In genomic region chr3:194315088-194315964, GRCh38 we compare ENCODE assay signal across 8 cellular contexts. TPM values are rescaled to one million over a fixed set of nuclear protein-coding genes. Genes with fewer than 3 reads are reported as not detected.
DNase-seq lines count a peak whose midpoint lies in the region; ATAC-seq and TF ChIP-seq lines count a peak whose summit lies in the region.

No MANE protein-coding gene starts in this region.

- H4K20me1 ChIP-seq in HCT116 (ENCODE audit: insufficient read depth) (no peaks in the 10 kb centered on the region), MM.1S (ENCODE audit: insufficient read depth, low read length) (no peaks in the 10 kb centered on the region)

- TF ChIP-seq POLR2A in HCT116 (IDR thresholded peaks at IDR 0.05; ENCODE audit: borderline replicate concordance, extremely low read depth, insufficient read depth, insufficient read length): no peak
- peak; percentile 21 for TF ChIP-seq POLR2A in ovary (IDR thresholded peaks at IDR 0.05)

- TF ChIP-seq RAD21 in HCT116 (IDR thresholded peaks at IDR 0.05; ENCODE audit: low read depth): no peak

- 1% methylated on average over 53 to 54 of the region's 54 CpGs for WGBS in ovary, 3 donors
- WGBS in thymus: 4% methylated on average over 54 of the region's 54 CpGs

- no peaks in the 10 kb centered on the region for H3F3A ChIP-seq in MM.1S (ENCODE audit: insufficient read depth, low read length)

- H3K4me3 ChIP-seq in HCT116 (replicated peaks in 1 of 2; ENCODE audit: low read depth in 1 of 2, low read length in 2 of 2) (peak overlapping the region; percentile 37 to 51), MM.1S (ENCODE audit: low read length) (peak overlapping the region; percentile 66), ovary (peak overlapping the region; percentile 18), thymus (ENCODE audit: low read length) (peak overlapping the region; percentile 43)

- H3K79me2 ChIP-seq in HCT116 (ENCODE audit: insufficient read depth, low read length) (peaks cover 3% of the 10 kb centered on the region; the same call in 1 of the 2 replicates), MM.1S (ENCODE audit: low read length) (no peaks in the 10 kb centered on the region)

- ATAC-seq in HCT116: peak; percentile 87

- H3K36me3 ChIP-seq in HCT116 (ENCODE audit: control insufficient read depth in 1 of 2, insufficient read depth in 2 of 2, low read length in 2 of 2) (no peaks in the 10 kb centered on the region), MM.1S (replicated peaks; ENCODE audit: insufficient read depth, low read length) (no peaks in the 10 kb centered on the region), ovary (no peaks in the 10 kb centered on the region), thymus (ENCODE audit: control insufficient read depth, insufficient read depth) (no peaks in the 10 kb centered on the region)

- H3K4me1 ChIP-seq in HCT116 (ENCODE audit: control insufficient read depth in 1 of 2, insufficient read depth in 2 of 2, low read length in 2 of 2) (peaks cover 26 to 62% of the 10 kb centered on the region in 2 experiments), MM.1S (ENCODE audit: low read length) (peaks cover 6% of the 10 kb centered on the region), ovary (ENCODE audit: insufficient read depth) (peaks cover 11% of the 10 kb centered on the region), thymus (ENCODE audit: control insufficient read depth, insufficient read depth, low read length) (peaks cover 6% of the 10 kb centered on the region)

- no peaks in the 10 kb centered on the region for H3K27me3 ChIP-seq in HCT116 (ENCODE audit: insufficient read depth, low read length)
- H3K27me3 ChIP-seq in MM.1S (replicated peaks; ENCODE audit: insufficient read depth, low read length): no peaks in the 10 kb centered on the region
- H3K27me3 ChIP-seq in ovary: no peaks in the 10 kb centered on the region
- H3K27me3 ChIP-seq in thymus (ENCODE audit: control insufficient read depth, insufficient read depth): peaks cover 32% of the 10 kb centered on the region

- DNase-seq in GM04504 (ENCODE audit: low read depth) (peak; percentile 33), HCT116 (ENCODE audit: low read depth, low spot score) (peak; percentile 63), MM.1S (peak; percentile 92), SK-N-DZ (ENCODE audit: low spot score) (peak; percentile 79), glutamatergic neuron (peak; percentile 94), ovary (peak; percentile 92 to 96 (median 94))
- DNase-seq in activated naive CD4-positive, alpha-beta T cell treated with anti-CD3 and anti-CD28 coated beads, Interleukin-2, amount 50 U/mL, for 16 hours: peak; percentile 83

- no TSS peak for BruUV-seq in HCT116 (replicated peaks; lab: Mats Ljungman, UMichigan)

- TF ChIP-seq EP300 in ovary (IDR thresholded peaks at IDR 0.05): peak; percentile 77

- peaks cover 11% of the 10 kb centered on the region for H3K4me1 Mint-ChIP-seq in glutamatergic neuron (ENCODE audit: low read depth, unreplicated experiment)

- H3K9me3 ChIP-seq in HCT116 (ENCODE audit: control insufficient read depth in 1 of 2, insufficient read depth in 1 of 2, low read depth in 1 of 2, low read length in 2 of 2) (no peaks in the 10 kb centered on the region), MM.1S (replicated peaks; ENCODE audit: insufficient read depth, low read length) (no peaks in the 10 kb centered on the region), ovary (no peaks in the 10 kb centered on the region), thymus (ENCODE audit: control insufficient read depth) (peaks cover 1% of the 10 kb centered on the region)

- H3K27me3 Mint-ChIP-seq in glutamatergic neuron (ENCODE audit: unreplicated experiment): peaks cover 10% of the 10 kb centered on the region

- TF ChIP-seq CTCF in HCT116 (IDR thresholded peaks at IDR 0.05 in 2 of 3, conservative IDR thresholded peaks at IDR 0.05 in 1 of 3; ENCODE audit: borderline replicate concordance in 1 of 3, insufficient read depth in 1 of 3, low read depth in 2 of 3, low read length in 2 of 3) (peak in 2 of 3 experiments; percentile 81 to 87; a peak in 4 of 6 replicates), MM.1S (IDR thresholded peaks at IDR 0.05; ENCODE audit: low read length) (peak; percentile 96), glutamatergic neuron (IDR thresholded peaks at IDR 0.05; ENCODE audit: partially characterized antibody, unreplicated experiment) (peak; percentile 94), ovary (IDR thresholded peaks at IDR 0.05) (peak; percentile 97)

- H3K9me3 Mint-ChIP-seq in glutamatergic neuron (ENCODE audit: unreplicated experiment): peaks cover 12% of the 10 kb centered on the region

- POLR2A ChIA-PET in HCT116 (lab: Charles Lee): interaction anchor here (0.6 to 2.1 kb wide), 6 partner anchors 45 to 534 kb away, joined by 3 to 12 read pairs (median 5); partner anchors contain the start of gene HES1

- H3K4me3 Mint-ChIP-seq in glutamatergic neuron (ENCODE audit: unreplicated experiment): peak overlapping the region; percentile 84

- intact Hi-C loops in HCT116 (cut with micrococcal nuclease) (loop anchor here (1.0 to 5.0 kb wide), 8 partner anchors 147 to 723 kb away; partner anchors contain the start of gene OPA1), ovary (cut with DNase I) (loop anchor here (2.0 to 10.0 kb wide), 7 partner anchors 51 to 533 kb away; partner anchors contain the start of gene HES1 (in 3 of the 4))

- RAD21 ChIA-PET in HCT116 (lab: Charles Lee; ENCODE audit: low non-redundant PET in 1 of 2, low total read pairs in 2 of 2, uncharacterized antibody in 2 of 2, unreplicated experiment in 2 of 2): interaction anchor here (0.7 to 3.8 kb wide), 14 partner anchors 13 to 536 kb away, joined by 3 to 30 read pairs (median 6); no protein-coding TSS in a partner anchor

- peak overlapping the region; percentile 60 for H3K9ac ChIP-seq in HCT116 (ENCODE audit: low read length)
- H3K9ac ChIP-seq in MM.1S (ENCODE audit: low read length): peak overlapping the region; percentile 63

- H3K27ac ChIP-seq in HCT116 (ENCODE audit: low read depth, low read length) (peak overlapping the region; percentile 51), MM.1S (ENCODE audit: low read length) (peak overlapping the region; percentile 42; the same call in 1 of the 2 replicates), ovary (peak overlapping the region; percentile 28 to 80), thymus (ENCODE audit: low read depth) (no peak overlapping the region)

- CTCF ChIA-PET in HCT116 (lab: Charles Lee): interaction anchor here (0.6 to 4.7 kb wide), 26 partner anchors 8 to 650 kb away, joined by 3 to 145 read pairs (median 4); partner anchors contain the start of gene HES1

- H3K9me2 ChIP-seq in HCT116 (ENCODE audit: insufficient read depth) (no peaks in the 10 kb centered on the region), MM.1S (replicated peaks; ENCODE audit: insufficient read depth, low read length) (no peaks in the 10 kb centered on the region)

- peaks cover 13% of the 10 kb centered on the region for H3K36me3 Mint-ChIP-seq in glutamatergic neuron (ENCODE audit: unreplicated experiment)

- H3K4me2 ChIP-seq in HCT116 (ENCODE audit: low read length): peak overlapping the region; percentile 80
- H3K4me2 ChIP-seq in MM.1S (ENCODE audit: low read depth, low read length): peak overlapping the region; percentile 82

- H2AFZ ChIP-seq in HCT116 (ENCODE audit: low read depth, low read length, poor library complexity, severe bottlenecking) (peak overlapping the region; percentile 37), MM.1S (ENCODE audit: low read length) (peak overlapping the region; percentile 86)

- H3K27ac Mint-ChIP-seq in glutamatergic neuron (ENCODE audit: unreplicated experiment): no peak overlapping the region

TF ChIP-seq in HCT116, 20 proteins besides CTCF, POLR2A, EP300 and RAD21 (continues in another document):
- TF ChIP-seq ZFX (IDR thresholded peaks at IDR 0.05): peak; percentile 31; the same call in 1 of the 2 replicates
- TF ChIP-seq POLR2AphosphoS5 (IDR thresholded peaks at IDR 0.05; ENCODE audit: low read depth, low read length): peak; percentile 74
- TF ChIP-seq YY1 (IDR thresholded peaks at IDR 0.05; ENCODE audit: extremely low read depth, insufficient replicate concordance, low read depth, low read length): peak; percentile 47
- TF ChIP-seq, protein P1, sequence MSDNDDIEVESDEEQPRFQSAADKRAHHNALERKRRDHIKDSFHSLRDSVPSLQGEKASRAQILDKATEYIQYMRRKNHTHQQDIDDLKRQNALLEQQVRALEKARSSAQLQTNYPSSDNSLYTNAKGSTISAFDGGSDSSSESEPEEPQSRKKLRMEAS (IDR thresholded peaks at IDR 0.05): no peak
- no peak for TF ChIP-seq SIN3A (IDR thresholded peaks at IDR 0.05; ENCODE audit: low read depth)
- TF ChIP-seq CBX3 (IDR thresholded peaks at IDR 0.05; ENCODE audit: low read depth): no peak
- no peak for TF ChIP-seq EGR1 (IDR thresholded peaks at IDR 0.05; ENCODE audit: low read depth)
- TF ChIP-seq FOSL1 (IDR thresholded peaks at IDR 0.05; ENCODE audit: low read depth): no peak
- no peak for TF ChIP-seq CEBPB (IDR thresholded peaks at IDR 0.05; ENCODE audit: low read depth)
- no peak for TF ChIP-seq ZNF274 (IDR thresholded peaks at IDR 0.05; ENCODE audit: low read depth, low read length)
- TF ChIP-seq, protein P2, sequence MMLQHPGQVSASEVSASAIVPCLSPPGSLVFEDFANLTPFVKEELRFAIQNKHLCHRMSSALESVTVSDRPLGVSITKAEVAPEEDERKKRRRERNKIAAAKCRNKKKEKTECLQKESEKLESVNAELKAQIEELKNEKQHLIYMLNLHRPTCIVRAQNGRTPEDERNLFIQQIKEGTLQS (IDR thresholded peaks at IDR 0.05): no peak
- peak; percentile 23 for TF ChIP-seq TCF7L2 (IDR thresholded peaks at IDR 0.05; ENCODE audit: borderline replicate concordance, extremely low read depth, insufficient read depth, insufficient read length)
- no peak for TF ChIP-seq SP1 (IDR thresholded peaks at IDR 0.05; ENCODE audit: low read depth)

RNA-seq across cellular contexts. Expression of gene CPN2, which starts 35.8 kb away (rescaled TPM):
- total RNA-seq in HCT116 (2021; ENCODE audit: unreplicated experiment) (not detected), glutamatergic neuron (ENCODE audit: unreplicated experiment) (not detected), ovary (under 1 TPM in 1 of 7 donors, not detected in 6; 0.18 TPM)
- 0.03 TPM in 1 of 2 replicates, not detected in the other for polyA plus RNA-seq in HCT116 (2012)
- polyA plus RNA-seq in SK-N-DZ (2014; cell fraction: cytosol; rRNA removed): not detected in 2 replicates
- polyA plus RNA-seq in SK-N-DZ (2014; cell fraction: nucleus; rRNA removed): not detected in 2 replicates
- polyA plus RNA-seq in ovary (1 to 10 TPM in 1 of 2 donors, not detected in 1; 1.6 TPM), thymus (0.07 TPM)

RNA-seq across cellular contexts. Expression of gene LRRC15, which starts 54.2 kb away (rescaled TPM):
- total RNA-seq in HCT116 (2021; ENCODE audit: unreplicated experiment) (not detected), glutamatergic neuron (ENCODE audit: unreplicated experiment) (not detected), ovary (under 1 TPM in 6 of 7 donors, not detected in 1; 0.05 to 0.45 (median 0.19) TPM)
- 0.02 and 0.03 TPM in 2 replicates for polyA plus RNA-seq in HCT116 (2012)
- polyA plus RNA-seq in SK-N-DZ (2014; cell fraction: cytosol; rRNA removed): not detected in 2 replicates
- polyA plus RNA-seq in SK-N-DZ (2014; cell fraction: nucleus; rRNA removed): not detected in 2 replicates
- polyA plus RNA-seq in ovary (1 to 10 TPM in 1 of 2 donors, under 1 TPM in 1; 0.10 to 2.5 TPM), thymus (0.55 TPM)

Comparison
In these comparisons a context has a peak if more than half of its experiments do, and no peak if none do; other contexts are left out.
1. DNase-seq: peak in every context shown above with its lines; median percentile 94 in glutamatergic neuron; 94 in ovary; 92 in MM.1S; 83 in activated naive CD4-positive, alpha-beta T cell treated with anti-CD3 and anti-CD28 coated beads, Interleukin-2, amount 50 U/mL, for 16 hours; 79 in SK-N-DZ; 63 in HCT116; 33 in GM04504.